17 cellular contexts compared by ENCODE assay signal in genomic region chr5:56037531-56038010, GRCh38. TPM values are rescaled to one million over a fixed set of nuclear protein-coding genes. Genes with fewer than 3 reads are reported as not detected.
DNase-seq lines count a peak whose midpoint lies in the region; ATAC-seq, FAIRE-seq and TF ChIP-seq lines count a peak whose summit lies in the region.
"Had no signal": no experiment of that assay in that cellular context is flagged by ENCODE, and none has a peak within 500 bp of the region (broad histone marks: within the 10 kb centered on the region; RNA-seq: fewer than 3 reads in every experiment).

No MANE protein-coding gene starts in this region.

- no peaks in the 10 kb centered on the region for H3K27me3 ChIP-seq in esophagus squamous epithelium
- H3K27me3 ChIP-seq: dorsolateral prefrontal cortex, MG63, thyroid gland had no signal

- H3K4me3 Mint-ChIP-seq in glutamatergic neuron (ENCODE audit: unreplicated experiment) (no peak overlapping the region), nephron progenitor cell (no peak overlapping the region)
- H3K4me3 Mint-ChIP-seq: activated CD4-positive, alpha-beta memory T cell treated with anti-CD3 and anti-CD28 coated beads, Interleukin-2, amount 10 ng/mL, durations not matched to agents 7 days and 5 days; B cell had no signal

- H3K27ac ChIP-seq in esophagus squamous epithelium, result no peak overlapping the region
- H3K27ac ChIP-seq: dorsolateral prefrontal cortex, thyroid gland had no signal

- peaks cover 6% of the 10 kb centered on the region for H3K27me3 Mint-ChIP-seq in glutamatergic neuron (ENCODE audit: unreplicated experiment)
- no peaks in the 10 kb centered on the region for H3K27me3 Mint-ChIP-seq in nephron progenitor cell (ENCODE audit: low read depth, poor library complexity)

- H3K36me3 Mint-ChIP-seq in glutamatergic neuron (ENCODE audit: unreplicated experiment) (peaks cover 7% of the 10 kb centered on the region), nephron progenitor cell (ENCODE audit: low read depth) (peaks cover 6% of the 10 kb centered on the region)

- no peak overlapping the region for H3K4me3 ChIP-seq in esophagus squamous epithelium
- H3K4me3 ChIP-seq: dorsolateral prefrontal cortex, MG63, thyroid gland had no signal

- H3K4me1 Mint-ChIP-seq in glutamatergic neuron (ENCODE audit: low read depth, unreplicated experiment) (peaks cover 4% of the 10 kb centered on the region), nephron progenitor cell (peaks cover 16% of the 10 kb centered on the region)
- H3K4me1 Mint-ChIP-seq: B cell had no signal

- H3K27ac Mint-ChIP-seq in glutamatergic neuron (ENCODE audit: unreplicated experiment) (peak overlapping the region; percentile 97), nephron progenitor cell (peak overlapping the region; percentile 49)
- H3K27ac Mint-ChIP-seq: activated CD4-positive, alpha-beta memory T cell treated with anti-CD3 and anti-CD28 coated beads, Interleukin-2, amount 10 ng/mL, durations not matched to agents 7 days and 5 days; B cell had no signal

- 50 to 52% methylated on average over 4 of the region's 4 CpGs for WGBS in esophagus squamous epithelium, 2 donors

- no peak for DNase-seq in GM12891 (ENCODE audit: insufficient read length, low spot score)
- DNase-seq in OCI-M2 (lab: John Stamatoyannopoulos, UW; ENCODE audit: unreplicated experiment), result peak; percentile 77
- no peak for DNase-seq in glutamatergic neuron
- no peak for DNase-seq in nephron progenitor cell
- no peak for DNase-seq in ecto neural progenitor cell (ENCODE audit: low spot score)
- DNase-seq in esophagus squamous epithelium (lab: John Stamatoyannopoulos, UW), result no peak
- DNase-seq: activated CD4-positive, alpha-beta memory T cell treated with anti-CD3 and anti-CD28 coated beads, Interleukin-2, amount 10 ng/mL, durations not matched to agents 7 days and 5 days; activated effector memory CD4-positive, alpha-beta T cell treated with Interleukin-2 at 50 U/mL for 16 hours; dorsolateral prefrontal cortex; MG63; NCI-H2081; stimulated activated CD4-positive, alpha-beta T cell treated with anti-CD3 and anti-CD28 coated beads, Interleukin-2, amount 100 ng/mL, for 24 hours; T1000 had no signal

- TF ChIP-seq POLR2A in GM12891 (IDR thresholded peaks at IDR 0.05; ENCODE audit: low read depth, low read length) (no peak), esophagus squamous epithelium (IDR thresholded peaks at IDR 0.05) (no peak)

- no peak for ATAC-seq in GM18502 (IDR thresholded peaks at IDR 0.05; ENCODE audit: poor library complexity, unreplicated experiment)
- no peak for ATAC-seq in GM19455 (IDR thresholded peaks at IDR 0.05; ENCODE audit: unreplicated experiment)

- H3K9me3 Mint-ChIP-seq in glutamatergic neuron (ENCODE audit: unreplicated experiment) (peaks cover 10% of the 10 kb centered on the region), nephron progenitor cell (peaks cover 21% of the 10 kb centered on the region)

- no peaks in the 10 kb centered on the region for H3K9me3 ChIP-seq in esophagus squamous epithelium
- H3K9me3 ChIP-seq: MG63, thyroid gland had no signal

- no peaks in the 10 kb centered on the region for H3K36me3 ChIP-seq in esophagus squamous epithelium
- H3K36me3 ChIP-seq: MG63, thyroid gland had no signal

- no peaks in the 10 kb centered on the region for H3K4me1 ChIP-seq in esophagus squamous epithelium

- TF ChIP-seq CTCF in glutamatergic neuron (IDR thresholded peaks at IDR 0.05; ENCODE audit: partially characterized antibody, unreplicated experiment) (no peak), nephron progenitor cell (IDR thresholded peaks at IDR 0.05) (no peak), esophagus squamous epithelium (IDR thresholded peaks at IDR 0.05) (no peak)

- intact Hi-C loops in esophagus squamous epithelium (cut with DNase I), result no loop called here

- FAIRE-seq in GM12891 (lab: Jason Lieb, UNC), result peak; percentile 38

TF ChIP-seq in GM12891, 5 proteins besides CTCF, POLR2A, EP300 and RAD21:
- TF ChIP-seq SPI1 (IDR thresholded peaks at IDR 0.05; ENCODE audit: low read depth, low read length), result no peak
- no peak for TF ChIP-seq POU2F2 (IDR thresholded peaks at IDR 0.05; ENCODE audit: low read depth, low read length)
- TF ChIP-seq TAF1 (IDR thresholded peaks at IDR 0.05; ENCODE audit: low read depth, low read length), result no peak
- TF ChIP-seq PAX5 (IDR thresholded peaks at IDR 0.05; ENCODE audit: insufficient read depth, low read length, severe bottlenecking), result no peak
- TF ChIP-seq POLR2AphosphoS5 (IDR thresholded peaks at IDR 0.05; ENCODE audit: low read depth, low read length), result no peak

RNA-seq across cellular contexts. Expression of gene IL6ST, which starts 42.8 kb away (rescaled TPM):
- 3.7 TPM for polyA plus RNA-seq in GM12891 (2012; ENCODE audit: low read depth, missing spikeins)
- total RNA-seq in glutamatergic neuron (ENCODE audit: unreplicated experiment) (37.7 TPM), esophagus squamous epithelium (100 to 1,000 TPM in 2 of 4 donors, 10 to 100 TPM in 2; 71.4 to 246 (median 116) TPM)
